In the genomic region with DNA sequence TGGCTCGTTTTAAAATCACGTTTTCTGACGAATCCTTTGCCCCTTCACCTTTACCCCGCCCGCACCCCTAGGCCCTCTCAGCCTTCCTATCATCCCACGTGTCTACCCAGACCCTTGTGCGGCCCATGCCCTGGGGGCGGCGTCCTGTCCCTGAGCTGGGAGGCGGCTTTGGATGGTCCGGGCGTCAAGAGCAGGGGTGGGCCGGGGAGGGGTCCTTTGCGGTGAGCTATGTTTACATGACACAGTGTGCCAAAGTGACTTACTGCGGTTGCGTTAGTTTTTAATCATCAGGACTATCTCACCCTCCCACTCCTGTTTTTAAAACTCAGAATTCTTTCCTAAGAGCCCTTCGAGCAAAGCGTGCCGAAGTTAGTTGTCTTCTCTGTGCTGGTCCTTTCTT, we compare ENCODE assay signal across 12 cellular contexts.
DNase-seq lines count a peak whose midpoint lies in the region; ATAC-seq and TF ChIP-seq lines count a peak whose summit lies in the region.
"Had no signal": no experiment of that assay in that cellular context is flagged by ENCODE, and none has a peak within 500 bp of the region (broad histone marks: within the 10 kb centered on the region; RNA-seq: fewer than 3 reads in every experiment).

No MANE protein-coding gene starts in this region.

- H3K4me3 ChIP-seq in lower lobe of right lung (no peak overlapping the region), tibial artery (no peak overlapping the region)
- H3K4me3 ChIP-seq: right atrium auricular region, SJSA1 had no signal

- H3K9me3 Mint-ChIP-seq in activated T-cell treated with anti-CD3 and anti-CD28 coated beads, Interleukin-2, amount 50 U/mL, for 24 hours: no peaks in the 10 kb centered on the region
- H3K9me3 Mint-ChIP-seq in progenitor cell of endocrine pancreas (ENCODE audit: low read depth): no peaks in the 10 kb centered on the region

- H3K36me3 Mint-ChIP-seq in activated T-cell treated with anti-CD3 and anti-CD28 coated beads, Interleukin-2, amount 50 U/mL, for 24 hours (ENCODE audit: low read depth): peaks cover 66% of the 10 kb centered on the region
- H3K36me3 Mint-ChIP-seq in progenitor cell of endocrine pancreas (ENCODE audit: insufficient read depth): peaks cover 20% of the 10 kb centered on the region

- H3K4me1 Mint-ChIP-seq in activated T-cell treated with anti-CD3 and anti-CD28 coated beads, Interleukin-2, amount 50 U/mL, for 24 hours (ENCODE audit: low read depth): peaks cover 33% of the 10 kb centered on the region
- H3K4me1 Mint-ChIP-seq in progenitor cell of endocrine pancreas (ENCODE audit: low read depth): peaks cover 6% of the 10 kb centered on the region

- H3K9me3 ChIP-seq in lower lobe of right lung (no peaks in the 10 kb centered on the region), tibial artery (no peaks in the 10 kb centered on the region)
- H3K9me3 ChIP-seq: Caco-2, right atrium auricular region, SJSA1 had no signal

- H3K4me1 ChIP-seq in lower lobe of right lung (no peaks in the 10 kb centered on the region), tibial artery (peaks cover 0 to 9% (median 2%) of the 10 kb centered on the region in 4 donors)
- H3K4me1 ChIP-seq: Caco-2, SJSA1 had no signal

- H3K27me3 ChIP-seq in lower lobe of right lung (ENCODE audit: low read depth) (no peaks in the 10 kb centered on the region), tibial artery (no peaks in the 10 kb centered on the region)
- H3K27me3 ChIP-seq: right atrium auricular region, SJSA1 had no signal

- no peak overlapping the region for H3K4me3 Mint-ChIP-seq in activated T-cell treated with anti-CD3 and anti-CD28 coated beads, Interleukin-2, amount 50 U/mL, for 24 hours
- no peak overlapping the region for H3K4me3 Mint-ChIP-seq in progenitor cell of endocrine pancreas (ENCODE audit: low read depth)

- DNase-seq in activated T-cell treated with anti-CD3 and anti-CD28 coated beads, Interleukin-2, amount 50 U/mL, for 24 hours: peak; percentile 26
- no peak for DNase-seq in activated T-cell treated with anti-CD3 and anti-CD28 coated beads for 4 hours
- peak; percentile 33 for DNase-seq in lower lobe of right lung
- DNase-seq in tibial artery: peak; percentile 5 to 64
- no peak for DNase-seq in progenitor cell of endocrine pancreas (ENCODE audit: low spot score, unreplicated experiment)
- no peak for DNase-seq in NCI-H446 (lab: John Stamatoyannopoulos, UW)
- DNase-seq: stimulated activated CD4-positive, alpha-beta T cell treated with anti-CD3 and anti-CD28 coated beads, Interleukin-2, amount 100 ng/mL, for 24 hours had no signal

- peak overlapping the region; percentile 73 for H3K27ac Mint-ChIP-seq in activated T-cell treated with anti-CD3 and anti-CD28 coated beads, Interleukin-2, amount 50 U/mL, for 24 hours
- H3K27ac Mint-ChIP-seq in progenitor cell of endocrine pancreas: no peak overlapping the region

- H3K27me3 Mint-ChIP-seq in activated T-cell treated with anti-CD3 and anti-CD28 coated beads, Interleukin-2, amount 50 U/mL, for 24 hours: no peaks in the 10 kb centered on the region
- H3K27me3 Mint-ChIP-seq in progenitor cell of endocrine pancreas: no peaks in the 10 kb centered on the region

- intact Hi-C loops in lower lobe of right lung (cut with DNase I) (no loop called here), tibial artery (cut with DNase I; ENCODE audit: low total_unique reads) (no loop called here)

- peaks cover 46% of the 10 kb centered on the region for H3K36me3 ChIP-seq in lower lobe of right lung
- H3K36me3 ChIP-seq in tibial artery: peaks cover 30 to 62% (median 38%) of the 10 kb centered on the region in 3 donors

- TF ChIP-seq CTCF in VCaP (conservative IDR thresholded peaks at IDR 0.05): no peak
- no peak for TF ChIP-seq CTCF in lower lobe of right lung (IDR thresholded peaks at IDR 0.05)
- no peak for TF ChIP-seq CTCF in tibial artery (IDR thresholded peaks at IDR 0.05)
- TF ChIP-seq CTCF in progenitor cell of endocrine pancreas (IDR thresholded peaks at IDR 0.05; ENCODE audit: unreplicated experiment): no peak

- H3K27ac ChIP-seq in VCaP (peak overlapping the region; percentile 74), lower lobe of right lung (no peak overlapping the region), tibial artery (no peak overlapping the region)
- H3K27ac ChIP-seq: right atrium auricular region, SJSA1 had no signal

- ATAC-seq in lower lobe of right lung (no peak), GM21825 (IDR thresholded peaks at IDR 0.05; ENCODE audit: unreplicated experiment) (no peak)

Comparison
In these comparisons a context has a peak if more than half of its experiments do, and no peak if none do; other contexts are left out.
1. DNase-seq: peak in activated T-cell treated with anti-CD3 and anti-CD28 coated beads, Interleukin-2, amount 50 U/mL, for 24 hours (single experiment), lower lobe of right lung (single experiment) and tibial artery (2 of 2); none in activated T-cell treated with anti-CD3 and anti-CD28 coated beads for 4 hours (single experiment), progenitor cell of endocrine pancreas (single experiment) and NCI-H446 (0 of 2).